Comparison of ENCODE assay signal across 10 cellular contexts in genomic region chr13:29954082-29955043, GRCh38.
DNase-seq lines count a peak whose midpoint lies in the region; ATAC-seq and TF ChIP-seq lines count a peak whose summit lies in the region.
"Had no signal": no experiment of that assay in that cellular context is flagged by ENCODE, and none has a peak within 500 bp of the region (broad histone marks: within the 10 kb centered on the region; RNA-seq: fewer than 3 reads in every experiment).

No MANE protein-coding gene starts in this region.

- 71 to 75% (median 73%) methylated on average over 23 of the region's 23 CpGs for WGBS in adrenal gland, 4 donors
- 73 to 74% methylated on average over 19 to 21 of the region's 23 CpGs for WGBS in gastroesophageal sphincter (ENCODE audit: low coverage in 1 of 2), 2 donors

- ATAC-seq in left lung (peak; percentile 80), left cardiac atrium (no peak), gastroesophageal sphincter (no peak)

- H3K4me1 ChIP-seq in left lung, result no peaks in the 10 kb centered on the region
- no peaks in the 10 kb centered on the region for H3K4me1 ChIP-seq in adrenal gland (replicated peaks in 1 of 2)
- H3K4me1 ChIP-seq in gastroesophageal sphincter, result peaks cover 0 to 3% (median 0%) of the 10 kb centered on the region in 3 donors
- H3K4me1 ChIP-seq: colonic mucosa had no signal

- TF ChIP-seq CTCF in left lung (IDR thresholded peaks at IDR 0.05) (no peak), adrenal gland (IDR thresholded peaks at IDR 0.05) (no peak), gastroesophageal sphincter (IDR thresholded peaks at IDR 0.05) (no peak)

- H3K4me1 Mint-ChIP-seq in activated T-cell treated with anti-CD3 and anti-CD28 coated beads, Interleukin-2, amount 50 U/mL, for 24 hours (ENCODE audit: low read depth), result peaks cover 39% of the 10 kb centered on the region

- no peaks in the 10 kb centered on the region for H3K9me3 Mint-ChIP-seq in activated T-cell treated with anti-CD3 and anti-CD28 coated beads, Interleukin-2, amount 50 U/mL, for 24 hours

- H3K9me3 ChIP-seq in left lung (no peaks in the 10 kb centered on the region), adrenal gland (replicated peaks in 1 of 3) (no peaks in the 10 kb centered on the region), gastroesophageal sphincter (no peaks in the 10 kb centered on the region)
- H3K9me3 ChIP-seq: colonic mucosa had no signal

- H3K27me3 ChIP-seq in left lung (peaks cover 0 to 10% of the 10 kb centered on the region in 2 donors), adrenal gland (no peaks in the 10 kb centered on the region), gastroesophageal sphincter (peaks cover 20% of the 10 kb centered on the region)
- H3K27me3 ChIP-seq: colonic mucosa had no signal

- TF ChIP-seq POLR2A in adrenal gland (IDR thresholded peaks at IDR 0.05) (no peak), gastroesophageal sphincter (IDR thresholded peaks at IDR 0.05) (no peak)

- no peak for TF ChIP-seq EP300 in gastroesophageal sphincter (IDR thresholded peaks at IDR 0.05)

- intact Hi-C loops in left lung (cut with DNase I) (no loop called here), adrenal gland (cut with DNase I) (no loop called here), left cardiac atrium (cut with DNase I) (no loop called here)

- H3K27ac Mint-ChIP-seq in activated T-cell treated with anti-CD3 and anti-CD28 coated beads, Interleukin-2, amount 50 U/mL, for 24 hours, result peak overlapping the region; percentile 73

- no peaks in the 10 kb centered on the region for H3K27me3 Mint-ChIP-seq in activated T-cell treated with anti-CD3 and anti-CD28 coated beads, Interleukin-2, amount 50 U/mL, for 24 hours

- peak overlapping the region; percentile 51 for H3K4me3 Mint-ChIP-seq in activated T-cell treated with anti-CD3 and anti-CD28 coated beads, Interleukin-2, amount 50 U/mL, for 24 hours

- no peak overlapping the region for H3K4me3 ChIP-seq in left lung
- H3K4me3 ChIP-seq in adrenal gland, result no peak overlapping the region
- H3K4me3 ChIP-seq in gastroesophageal sphincter, result no peak overlapping the region
- H3K4me3 ChIP-seq: colonic mucosa had no signal

- H3K36me3 ChIP-seq in left lung (no peaks in the 10 kb centered on the region), adrenal gland (replicated peaks in 1 of 2) (no peaks in the 10 kb centered on the region), gastroesophageal sphincter (no peaks in the 10 kb centered on the region)
- H3K36me3 ChIP-seq: colonic mucosa had no signal

- no peak overlapping the region for H3K27ac ChIP-seq in left lung
- H3K27ac ChIP-seq in adrenal gland, result no peak overlapping the region
- H3K27ac ChIP-seq in gastroesophageal sphincter, result no peak overlapping the region
- H3K27ac ChIP-seq: colonic mucosa had no signal

- DNase-seq in T-helper 2 cell (peak in 3 of 5 experiments; percentile 18 to 86 (median 27)), left lung (no peak), adrenal gland (no peak), left cardiac atrium (no peak), 8988T (no peak)
- DNase-seq in activated T-cell treated with anti-CD3 and anti-CD28 coated beads, Interleukin-2, amount 50 U/mL, for 24 hours, result peak; percentile 53
- peak; percentile 13 for DNase-seq in stimulated activated naive CD4-positive, alpha-beta T cell treated with Interleukin-2 at 50 U/mL for 16 hours (lab: John Stamatoyannopoulos, UW)
- DNase-seq: colonic mucosa, NCI-H510A treated with DMSO at 0.1 percent for 48 hours had no signal

- no peaks in the 10 kb centered on the region for H3K36me3 Mint-ChIP-seq in activated T-cell treated with anti-CD3 and anti-CD28 coated beads, Interleukin-2, amount 50 U/mL, for 24 hours (ENCODE audit: low read depth)

Comparison
In these comparisons a context has a peak if more than half of its experiments do, and no peak if none do; other contexts are left out.
1. DNase-seq: peak in T-helper 2 cell (3 of 5), activated T-cell treated with anti-CD3 and anti-CD28 coated beads, Interleukin-2, amount 50 U/mL, for 24 hours (single experiment) and stimulated activated naive CD4-positive, alpha-beta T cell treated with Interleukin-2 at 50 U/mL for 16 hours (single experiment); none in left lung (0 of 2), adrenal gland (0 of 7), left cardiac atrium (single experiment) and 8988T (single experiment).